In the genomic region with DNA sequence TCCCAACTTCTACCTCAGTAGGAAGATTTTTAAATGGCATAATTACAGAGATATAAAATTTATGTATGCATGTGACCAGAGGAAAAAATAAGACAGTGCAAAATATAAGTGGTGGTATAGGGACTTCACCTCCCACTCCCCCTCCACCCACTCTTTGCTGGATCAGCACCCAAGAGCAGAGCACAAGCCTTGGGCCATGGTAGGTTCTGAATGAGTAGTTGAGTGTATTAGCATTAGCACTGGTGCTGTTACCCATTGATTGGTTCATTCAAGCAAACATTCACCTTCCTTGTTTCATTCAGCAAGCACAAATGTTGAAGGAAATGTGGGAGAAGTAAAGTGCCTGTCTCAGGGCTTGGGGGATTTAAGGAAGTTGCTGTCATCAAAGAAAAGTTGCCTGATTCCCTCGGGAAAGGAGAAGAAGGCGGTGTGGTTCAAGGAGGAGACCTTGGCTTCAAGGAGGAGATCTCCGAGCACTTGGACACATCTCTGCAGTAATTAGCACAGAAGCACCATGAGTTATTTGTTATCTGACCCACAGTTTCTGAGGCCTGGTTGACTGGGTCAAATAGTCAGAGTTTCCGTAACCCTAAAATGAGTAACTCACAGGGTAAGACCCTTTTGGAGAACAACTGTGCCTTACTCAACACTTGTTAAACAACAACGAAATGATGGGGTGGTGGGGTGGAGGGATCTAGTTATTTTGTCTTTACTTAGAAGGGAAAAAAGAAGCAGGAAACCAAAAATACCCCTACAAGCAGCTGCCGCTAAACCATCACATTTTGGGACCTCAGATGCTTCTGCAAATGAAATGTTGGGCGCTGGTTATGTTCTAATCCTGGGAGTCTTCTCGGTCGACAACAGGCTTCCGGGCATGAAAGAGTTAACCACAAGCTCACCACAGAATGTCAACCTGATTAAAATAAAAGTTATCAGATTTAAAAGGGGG, we compare ENCODE assay signal across 11 cellular contexts. TPM values are rescaled to one million over a fixed set of nuclear protein-coding genes. Genes with fewer than 3 reads are reported as not detected.
DNase-seq lines count a peak whose midpoint lies in the region; ATAC-seq and TF ChIP-seq lines count a peak whose summit lies in the region.
"Had no signal": no experiment of that assay in that cellular context is flagged by ENCODE, and none has a peak within 500 bp of the region (broad histone marks: within the 10 kb centered on the region; RNA-seq: fewer than 3 reads in every experiment).

No MANE protein-coding gene starts in this region.

- H3K9me2 ChIP-seq in OCI-LY1 (ENCODE audit: low read depth, low read length) (no peaks in the 10 kb centered on the region), Karpas-422 (replicated peaks; ENCODE audit: insufficient read depth, low read length) (no peaks in the 10 kb centered on the region)

- no peaks in the 10 kb centered on the region for H3K9me3 ChIP-seq in CD8-positive, alpha-beta memory T cell (ENCODE audit: low read length)
- H3K9me3 ChIP-seq in OCI-LY1 (ENCODE audit: low read length), result no peaks in the 10 kb centered on the region
- no peaks in the 10 kb centered on the region for H3K9me3 ChIP-seq in effector memory CD4-positive, alpha-beta T cell (ENCODE audit: control insufficient read depth, low read length)
- no peaks in the 10 kb centered on the region for H3K9me3 ChIP-seq in Karpas-422 (ENCODE audit: low read length)
- H3K9me3 ChIP-seq: right lobe of liver, SJSA1 had no signal

- no peaks in the 10 kb centered on the region for H3K9me3 Mint-ChIP-seq in CD8-positive, alpha-beta memory T cell

- H4K20me1 ChIP-seq in OCI-LY1 (ENCODE audit: insufficient read depth, low read length), result no peaks in the 10 kb centered on the region
- no peaks in the 10 kb centered on the region for H4K20me1 ChIP-seq in Karpas-422 (ENCODE audit: insufficient read depth, low read depth, low read length)

- peaks cover 61% of the 10 kb centered on the region for H3K4me1 ChIP-seq in CD8-positive, alpha-beta memory T cell (ENCODE audit: insufficient read depth, low read length)
- peaks cover 58% of the 10 kb centered on the region for H3K4me1 ChIP-seq in OCI-LY1 (ENCODE audit: insufficient read depth, low read length, severe bottlenecking)
- peaks cover 76% of the 10 kb centered on the region for H3K4me1 ChIP-seq in effector memory CD4-positive, alpha-beta T cell (ENCODE audit: control insufficient read depth, insufficient read depth, low read length, poor library complexity, severe bottlenecking)
- H3K4me1 ChIP-seq in Karpas-422 (ENCODE audit: low read length), result peaks cover 3% of the 10 kb centered on the region; the same call in 1 of the 2 replicates
- H3K4me1 ChIP-seq: right lobe of liver, SJSA1 had no signal

- no peak for TF ChIP-seq CTCF in OCI-LY1 (IDR thresholded peaks at IDR 0.05; ENCODE audit: low read length)

- peak; percentile 57 for ATAC-seq in GM19025 (IDR thresholded peaks at IDR 0.05; ENCODE audit: low read depth, unreplicated experiment)
- ATAC-seq: right lobe of liver had no signal

- DNase-seq in CD8-positive, alpha-beta memory T cell, result no peak
- no peak for DNase-seq in effector memory CD4-positive, alpha-beta T cell
- DNase-seq in NCI-H69 (lab: John Stamatoyannopoulos, UW) (no peak), germinal center (ENCODE audit: low spot score) (no peak), islet precursor cell (no peak), Karpas-422 (no peak)
- DNase-seq: NCI-H1694 treated with DMSO at 0.1 percent for 48 hours, right lobe of liver had no signal

- no peaks in the 10 kb centered on the region for H3K79me2 ChIP-seq in OCI-LY1 (ENCODE audit: insufficient read depth, low read length)
- H3K79me2 ChIP-seq in Karpas-422 (ENCODE audit: low read length), result no peaks in the 10 kb centered on the region

- H3K9ac ChIP-seq in OCI-LY1 (ENCODE audit: low read length) (no peak overlapping the region), Karpas-422 (ENCODE audit: low read length) (no peak overlapping the region)

- H3K4me3 ChIP-seq in CD8-positive, alpha-beta memory T cell (ENCODE audit: low read length), result peak overlapping the region; percentile 20
- H3K4me3 ChIP-seq in OCI-LY1 (ENCODE audit: low read depth, low read length, poor library complexity, severe bottlenecking) (no peak overlapping the region), Karpas-422 (ENCODE audit: low read length) (no peak overlapping the region)
- H3K4me3 ChIP-seq in effector memory CD4-positive, alpha-beta T cell (ENCODE audit: insufficient read depth, low read depth, low read length, poor library complexity, severe bottlenecking), result peak overlapping the region; percentile 32
- H3K4me3 ChIP-seq: right lobe of liver, SJSA1 had no signal

- 0 out of 2 replicates have a peak, but pooled peaks cover 2% of the 10 kb centered on the region for H3F3A ChIP-seq in OCI-LY1 (ENCODE audit: insufficient read depth, low read length)

- H3K27me3 ChIP-seq in CD8-positive, alpha-beta memory T cell (ENCODE audit: insufficient read depth, low read length, poor library complexity, severe bottlenecking), result no peaks in the 10 kb centered on the region
- H3K27me3 ChIP-seq in OCI-LY1 (ENCODE audit: insufficient read depth, low read length), result no peaks in the 10 kb centered on the region
- no peaks in the 10 kb centered on the region for H3K27me3 ChIP-seq in effector memory CD4-positive, alpha-beta T cell (replicated peaks; ENCODE audit: control insufficient read depth, insufficient read depth, low read length, poor library complexity, severe bottlenecking)
- H3K27me3 ChIP-seq in Karpas-422 (ENCODE audit: low read length), result no peaks in the 10 kb centered on the region; the same call in 1 of the 2 replicates
- H3K27me3 ChIP-seq: right lobe of liver had no signal

- no peak overlapping the region for H2AFZ ChIP-seq in OCI-LY1 (ENCODE audit: low read length)
- no peak overlapping the region for H2AFZ ChIP-seq in Karpas-422 (ENCODE audit: low read length)

- no peak overlapping the region for H3K27ac ChIP-seq in CD8-positive, alpha-beta memory T cell (ENCODE audit: low read depth, low read length)
- H3K27ac ChIP-seq in OCI-LY1 (ENCODE audit: low read depth, low read length, poor library complexity, severe bottlenecking) (peak overlapping the region; percentile 39), Karpas-422 (ENCODE audit: low read length) (no peak overlapping the region)
- H3K27ac ChIP-seq in effector memory CD4-positive, alpha-beta T cell (ENCODE audit: insufficient read depth, low read length, poor library complexity, severe bottlenecking), result peak overlapping the region; percentile 46
- H3K27ac ChIP-seq: right lobe of liver, SJSA1 had no signal

- H3K4me1 Mint-ChIP-seq in CD8-positive, alpha-beta memory T cell, result peaks cover 47 to 66% (median 53%) of the 10 kb centered on the region in 3 donors

- H3K4me3 Mint-ChIP-seq in CD8-positive, alpha-beta memory T cell, result peak overlapping the region in 6 of 7 donors; percentile 41 to 63 (median 56)

- H3K4me2 ChIP-seq in OCI-LY1 (ENCODE audit: low read length) (peak overlapping the region; percentile 40; the same call in 1 of the 2 replicates), Karpas-422 (ENCODE audit: low read depth, low read length, poor library complexity, severe bottlenecking) (no peak overlapping the region)

- peak overlapping the region in 6 of 8 donors; percentile 28 to 74 (median 62) for H3K27ac Mint-ChIP-seq in CD8-positive, alpha-beta memory T cell

- H3K36me3 ChIP-seq in CD8-positive, alpha-beta memory T cell (ENCODE audit: insufficient read depth, low read length), result no peaks in the 10 kb centered on the region
- H3K36me3 ChIP-seq in OCI-LY1 (ENCODE audit: insufficient read depth, low read length), result peaks cover 40% of the 10 kb centered on the region
- peaks cover 3% of the 10 kb centered on the region for H3K36me3 ChIP-seq in effector memory CD4-positive, alpha-beta T cell (ENCODE audit: control insufficient read depth, insufficient read depth, low read length)
- H3K36me3 ChIP-seq in Karpas-422 (ENCODE audit: insufficient read depth, low read length), result no peaks in the 10 kb centered on the region
- H3K36me3 ChIP-seq: right lobe of liver, SJSA1 had no signal

- POLR2A ChIA-PET in CD8-positive, alpha-beta memory T cell (lab: Charles Lee), result interaction anchor here (0.5 kb wide), 1 partner anchor 253 kb away, joined by 5 read pairs; no protein-coding TSS in a partner anchor

- peaks cover 0 to 4% of the 10 kb centered on the region in 2 donors for H3K27me3 Mint-ChIP-seq in CD8-positive, alpha-beta memory T cell

- CTCF ChIA-PET in CD8-positive, alpha-beta memory T cell (lab: Charles Lee), result interaction anchor here (1.0 to 1.7 kb wide), 3 partner anchors 28 to 39 kb away, joined by 3 to 5 read pairs (median 3); no protein-coding TSS in a partner anchor

- H3K36me3 Mint-ChIP-seq in CD8-positive, alpha-beta memory T cell, result no peaks in the 10 kb centered on the region

RNA-seq across cellular contexts. Expression of a gene that starts 17.2 kb away (rescaled TPM):
- total RNA-seq in CD8-positive, alpha-beta memory T cell, result 1,000 to 10,000 TPM; 1,178 to 1,224 TPM
- 8.3 TPM for polyA plus RNA-seq in CD8-positive, alpha-beta memory T cell
- total RNA-seq in Karpas-422 (2014; rRNA removed; shearing (Covaris generic); ENCODE audit: low replicate concordance), result 1.6 TPM in 1 of 2 replicates, not detected in the other
- total RNA-seq: SJSA1 had no signal

RNA-seq across cellular contexts. Expression of a gene that starts 43.9 kb away (rescaled TPM):
- total RNA-seq in CD8-positive, alpha-beta memory T cell, result 100 to 1,000 TPM; 269 to 282 TPM
- polyA plus RNA-seq in CD8-positive, alpha-beta memory T cell, result 91.8 TPM
- 72.5 and 96.5 TPM in 2 replicates for total RNA-seq in Karpas-422 (2014; rRNA removed; shearing (Covaris generic); ENCODE audit: low replicate concordance)

Comparison
In these comparisons a context has a peak if more than half of its experiments do, and no peak if none do; other contexts are left out.
1. H3K27ac ChIP-seq: peak in OCI-LY1 (single experiment) and effector memory CD4-positive, alpha-beta T cell (single experiment); none in CD8-positive, alpha-beta memory T cell (single experiment) and Karpas-422 (single experiment).
2. H3K4me3 ChIP-seq: peak in CD8-positive, alpha-beta memory T cell (single experiment) and effector memory CD4-positive, alpha-beta T cell (single experiment); none in OCI-LY1 (single experiment) and Karpas-422 (single experiment).
3. RNA of a gene that starts 17.2 kb away (total RNA-seq): 1,178 to 1,224 TPM in CD8-positive, alpha-beta memory T cell; 1.6 TPM in Karpas-422; every median in the first group is over 100 times any median in the second.